ENCODE assay signal across 8 cellular contexts in the genomic region with DNA sequence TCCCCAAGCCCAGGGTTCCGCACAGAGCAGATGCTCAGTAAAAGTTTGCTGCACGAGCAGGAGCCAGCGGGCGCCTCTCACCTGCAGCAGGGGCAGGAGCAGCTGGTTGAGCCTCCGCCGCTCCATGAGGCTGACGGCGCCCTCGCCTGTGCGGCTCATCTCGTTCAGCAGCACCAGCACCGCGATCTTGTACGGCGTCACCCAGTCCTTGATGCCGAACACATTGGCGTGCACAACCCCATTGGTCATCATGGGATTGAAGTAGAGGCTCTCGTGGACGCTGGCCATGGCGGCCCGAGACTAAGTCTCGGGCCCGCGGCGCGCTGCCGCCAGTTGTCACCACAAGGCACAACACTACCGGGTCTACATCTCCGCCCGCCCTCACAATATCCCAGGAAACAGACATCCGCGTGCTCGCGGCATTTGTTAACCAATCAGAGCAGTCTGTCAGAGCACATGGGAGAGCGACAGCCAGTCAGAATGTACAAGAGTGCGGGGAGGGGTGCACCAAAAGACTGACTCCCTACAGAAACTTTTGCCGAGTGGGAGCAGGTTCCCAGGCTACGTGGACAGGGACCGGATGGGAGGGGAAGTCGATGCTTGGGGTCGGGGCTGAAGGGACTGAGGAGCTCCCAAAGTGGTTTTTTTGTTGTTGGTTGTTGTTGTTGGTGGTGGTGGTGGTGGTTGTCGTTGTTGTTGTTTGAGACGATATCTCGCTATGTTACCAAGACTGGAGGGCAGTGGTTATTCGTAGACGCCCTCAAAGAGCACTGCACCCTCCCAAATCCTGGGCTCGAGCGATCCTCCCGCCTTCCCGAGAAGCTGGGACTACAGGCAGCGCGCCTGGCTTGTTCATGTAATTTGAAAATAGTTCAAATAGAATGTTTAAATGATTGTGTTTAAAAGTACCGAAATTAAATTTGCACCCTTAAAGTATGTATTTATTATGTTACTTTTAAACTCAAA. TPM values are rescaled to one million over a fixed set of nuclear protein-coding genes. Genes with fewer than 3 reads are reported as not detected.
A peak's percentile ranks its signal among the peaks of the same experiment; 100 is the strongest.
DNase-seq lines count a peak whose midpoint lies in the region; ATAC-seq and TF ChIP-seq lines count a peak whose summit lies in the region.

Gene ANAPC5 (minus strand): TSS at position 359 of the 966 bp plus-strand sequence. CDS start 71 bp downstream, at position 288.

- ATAC-seq in GM19023 (IDR thresholded peaks at IDR 0.05; ENCODE audit: unreplicated experiment) = peak; percentile 99
- ATAC-seq in HG03280 (IDR thresholded peaks at IDR 0.05; ENCODE audit: unreplicated experiment) = peak; percentile 99

- no peaks in the 10 kb centered on the region for H3K27me3 ChIP-seq in spleen (replicated peaks in 1 of 7)

- peak within 1 kb of the TSS; percentile 75 to 91 (median 84) for H3K27ac ChIP-seq in spleen

- intact Hi-C loops in spleen (cut with DNase I; ENCODE audit: low total_unique reads) = loop anchor here (5.0 kb wide), 1 partner anchor 50 kb away; the partner anchor contains the start of gene RNF34

- TF ChIP-seq CTCF in AG09309 (IDR thresholded peaks at IDR 0.05; ENCODE audit: control insufficient read depth, insufficient read depth, low read depth, low read length, missing control alignments) (no peak), spleen (IDR thresholded peaks at IDR 0.05 in 8 of 11, conservative IDR thresholded peaks at IDR 0.05 in 3 of 11) (peak in 6 of 11 experiments; percentile 12 to 51 (median 40))

- peak in 1 of 3 donors; percentile 79 for TF ChIP-seq POLR2A in spleen (IDR thresholded peaks at IDR 0.05)

- H3K9me3 ChIP-seq in spleen = no peaks in the 10 kb centered on the region

- 0 to 1% (median 0%) methylated on average over 29 to 53 of the region's 53 CpGs for whole genome bisulfite sequencing in spleen, 5 donors

- DNase-seq in AG09309 (ENCODE audit: low read depth) (peak; percentile 97), NCI-H345 treated with DMSO at 0.1 percent for 48 hours (lab: John Stamatoyannopoulos, UW; ENCODE audit: unreplicated experiment) (peak; percentile 97), inferior parietal cortex (ENCODE audit: extremely low spot score) (peak; percentile 98), spleen (peak; percentile 95)
- DNase-seq in activated CD4-positive, CD25-positive, alpha-beta regulatory T cell (lab: John Stamatoyannopoulos, UW) = peak; percentile 72 to 81 (median 78)
- peak; percentile 91 for DNase-seq in central memory CD4-positive, alpha-beta T cell

- peaks cover 12 to 55% (median 32%) of the 10 kb centered on the region in 6 donors for H3K4me1 ChIP-seq in spleen

- peaks cover 0 to 12% (median 2%) of the 10 kb centered on the region in 6 donors for H3K36me3 ChIP-seq in spleen

- peak within 1 kb of the TSS; percentile 62 for H3K4me3 ChIP-seq in AG09309 (ENCODE audit: control insufficient read depth, low read depth, low read length)
- peak within 1 kb of the TSS; percentile 75 to 99 (median 89) for H3K4me3 ChIP-seq in spleen

RNA-seq across cellular contexts. Expression of gene ANAPC5, which starts in this region (rescaled TPM):
- 100 to 1,000 TPM in 6 of 7 donors, 10 to 100 TPM in 1; 97.5 to 162 (median 139) TPM for total RNA-seq in spleen
- 100 to 1,000 TPM; 117 to 185 (median 145) TPM for polyA plus RNA-seq in spleen

Comparison
In these comparisons a context has a peak if more than half of its experiments do, and no peak if none do; other contexts are left out.
1. Peak in every context shown above with its lines: DNase-seq, ATAC-seq, H3K4me3 ChIP-seq and H3K27ac ChIP-seq.